8 cellular contexts compared by ENCODE assay signal in genomic region chr1:152533327-152533938, GRCh38. TPM values are rescaled to one million over a fixed set of nuclear protein-coding genes. Genes with fewer than 3 reads are reported as not detected.
DNase-seq lines count a peak whose midpoint lies in the region; ATAC-seq and TF ChIP-seq lines count a peak whose summit lies in the region.

No MANE protein-coding gene starts in this region.

- H3K9me3 Mint-ChIP-seq in natural killer cell treated with Interleukin-12 subunit alpha and Interleukin-12 subunit beta and Interleukin-15 and Interleukin-18, amount 100 ng/mL, for 72 hours: no peaks in the 10 kb centered on the region

- H3F3A ChIP-seq in MM.1S (ENCODE audit: insufficient read depth, low read length): no peaks in the 10 kb centered on the region

- H2AFZ ChIP-seq in MM.1S (ENCODE audit: low read length): no peak overlapping the region
- H2AFZ ChIP-seq in neuronal stem cell (ENCODE audit: low read length): no peak overlapping the region

- H3K36me3 ChIP-seq in MM.1S (replicated peaks; ENCODE audit: insufficient read depth, low read length) (no peaks in the 10 kb centered on the region), adrenal gland (replicated peaks in 1 of 2) (no peaks in the 10 kb centered on the region), neuronal stem cell (replicated peaks in 1 of 2; ENCODE audit: control insufficient read depth in 2 of 2, insufficient read depth in 2 of 2, low read length in 2 of 2) (no peaks in the 10 kb centered on the region)

- H4K91ac ChIP-seq in neuronal stem cell (ENCODE audit: low read depth, low read length, poor library complexity): no peak overlapping the region

- no peak for TF ChIP-seq POLR2A in adrenal gland (IDR thresholded peaks at IDR 0.05)

- no peak overlapping the region for H2BK15ac ChIP-seq in neuronal stem cell (ENCODE audit: low read length)

- H4K20me1 ChIP-seq in MM.1S (ENCODE audit: insufficient read depth, low read length): no peaks in the 10 kb centered on the region

- ATAC-seq in natural killer cell treated with Interleukin-12 subunit alpha and Interleukin-12 subunit beta and Interleukin-15 and Interleukin-18, amount 100 ng/mL, for 72 hours: no peak
- ATAC-seq in HG03039 (IDR thresholded peaks at IDR 0.05; ENCODE audit: unreplicated experiment): no peak

- H3K4me1 Mint-ChIP-seq in natural killer cell treated with Interleukin-12 subunit alpha and Interleukin-12 subunit beta and Interleukin-15 and Interleukin-18, amount 100 ng/mL, for 72 hours (ENCODE audit: low read depth in 2 of 2): no peaks in the 10 kb centered on the region

- H3K4me2 ChIP-seq in MM.1S (ENCODE audit: low read depth, low read length): no peak overlapping the region
- H3K4me2 ChIP-seq in neuronal stem cell (ENCODE audit: insufficient read depth, low read length, poor library complexity, severe bottlenecking): no peak overlapping the region

- H2BK5ac ChIP-seq in neuronal stem cell (ENCODE audit: low read length): no peak overlapping the region

- no peak overlapping the region for H2AK5ac ChIP-seq in neuronal stem cell (ENCODE audit: low read depth, low read length)

- no peak overlapping the region for H3K27ac Mint-ChIP-seq in natural killer cell treated with Interleukin-12 subunit alpha and Interleukin-12 subunit beta and Interleukin-15 and Interleukin-18, amount 100 ng/mL, for 72 hours

- H3K36me3 Mint-ChIP-seq in natural killer cell treated with Interleukin-12 subunit alpha and Interleukin-12 subunit beta and Interleukin-15 and Interleukin-18, amount 100 ng/mL, for 72 hours: no peaks in the 10 kb centered on the region

- no peak overlapping the region for H3K4me3 Mint-ChIP-seq in natural killer cell treated with Interleukin-12 subunit alpha and Interleukin-12 subunit beta and Interleukin-15 and Interleukin-18, amount 100 ng/mL, for 72 hours

- no peak overlapping the region for H3K27ac ChIP-seq in MM.1S (ENCODE audit: low read length)
- H3K27ac ChIP-seq in adrenal gland: no peak overlapping the region
- no peak overlapping the region for H3K27ac ChIP-seq in neuronal stem cell (replicated peaks; ENCODE audit: low read length)

- no peak overlapping the region for H3K14ac ChIP-seq in neuronal stem cell (ENCODE audit: low read length)

- DNase-seq in A172 (ENCODE audit: low spot score): peak; percentile 78
- peak; percentile 60 for DNase-seq in DMS114 treated with DMSO at 0.1 percent for 48 hours (lab: John Stamatoyannopoulos, UW; ENCODE audit: unreplicated experiment)
- peak; percentile 56 for DNase-seq in MM.1S
- peak in 3 of 7 donors; percentile 19 to 29 (median 20) for DNase-seq in adrenal gland
- DNase-seq in neuronal stem cell (ENCODE audit: low spot score): peak; percentile 2
- DNase-seq in natural killer cell treated with Interleukin-12 subunit alpha and Interleukin-12 subunit beta and Interleukin-15 and Interleukin-18, amount 100 ng/mL, for 72 hours (ENCODE audit: low spot score): no peak
- no peak for DNase-seq in NCI-H128 (lab: John Stamatoyannopoulos, UW; ENCODE audit: unreplicated experiment)

- H3K79me2 ChIP-seq in MM.1S (ENCODE audit: low read length): no peaks in the 10 kb centered on the region

- no peaks in the 10 kb centered on the region for H3K9me2 ChIP-seq in MM.1S (replicated peaks; ENCODE audit: insufficient read depth, low read length)

- no peak overlapping the region for H3K18ac ChIP-seq in neuronal stem cell (ENCODE audit: low read length)

- H3K79me1 ChIP-seq in neuronal stem cell (ENCODE audit: low read depth, low read length): no peaks in the 10 kb centered on the region

- intact Hi-C loops in adrenal gland (cut with DNase I): no loop called here

- no peaks in the 10 kb centered on the region for H3K9me3 ChIP-seq in MM.1S (replicated peaks; ENCODE audit: insufficient read depth, low read length)
- no peaks in the 10 kb centered on the region for H3K9me3 ChIP-seq in adrenal gland (replicated peaks in 1 of 3)
- peaks cover 0 to 20% of the 10 kb centered on the region in 2 donors for H3K9me3 ChIP-seq in neuronal stem cell (replicated peaks in 1 of 2; ENCODE audit: control insufficient read depth in 2 of 2, insufficient read depth in 1 of 2, low read depth in 1 of 2, low read length in 2 of 2)

- H3K4me3 ChIP-seq in MM.1S (ENCODE audit: low read length): no peak overlapping the region
- H3K4me3 ChIP-seq in adrenal gland: no peak overlapping the region
- no peak overlapping the region for H3K4me3 ChIP-seq in neuronal stem cell (ENCODE audit: low read length in 2 of 2)

- no peak overlapping the region for H4K8ac ChIP-seq in neuronal stem cell (ENCODE audit: low read depth, low read length)

- no peak overlapping the region for H2BK12ac ChIP-seq in neuronal stem cell (ENCODE audit: low read length)

- H3K9ac ChIP-seq in MM.1S (ENCODE audit: low read length) (no peak overlapping the region), neuronal stem cell (ENCODE audit: low read depth, low read length, poor library complexity) (no peak overlapping the region)

- 20 to 22% (median 22%) methylated on average over 7 of the region's 7 CpGs for WGBS in adrenal gland, 4 donors
- no CpG with 5 or more reads among the region's 7 CpGs for WGBS in neuronal stem cell (ENCODE audit: extremely low coverage in 2 of 2, insufficient read length in 2 of 2, insufficient replicate concordance in 1 of 2), 2 donors

- TF ChIP-seq CTCF in MM.1S (IDR thresholded peaks at IDR 0.05; ENCODE audit: low read length) (peak; percentile 96), adrenal gland (IDR thresholded peaks at IDR 0.05) (peak in 5 of 6 experiments; percentile 18 to 47 (median 35))

- H3K4ac ChIP-seq in neuronal stem cell (ENCODE audit: low read length): no peak overlapping the region

- peaks cover 25 to 45% of the 10 kb centered on the region in 2 donors for H3K27me3 Mint-ChIP-seq in natural killer cell treated with Interleukin-12 subunit alpha and Interleukin-12 subunit beta and Interleukin-15 and Interleukin-18, amount 100 ng/mL, for 72 hours

- no peaks in the 10 kb centered on the region for H3K4me1 ChIP-seq in MM.1S (ENCODE audit: low read length)
- H3K4me1 ChIP-seq in adrenal gland (replicated peaks in 1 of 2): no peaks in the 10 kb centered on the region
- H3K4me1 ChIP-seq in neuronal stem cell (ENCODE audit: control insufficient read depth in 2 of 2, insufficient read depth in 1 of 2, low read depth in 1 of 2, low read length in 2 of 2): no peaks in the 10 kb centered on the region

- H3K23ac ChIP-seq in neuronal stem cell (ENCODE audit: low read depth, low read length, poor library complexity): no peak overlapping the region

- no peaks in the 10 kb centered on the region for H3K27me3 ChIP-seq in MM.1S (replicated peaks; ENCODE audit: insufficient read depth, low read length)
- peaks cover 6% of the 10 kb centered on the region for H3K27me3 ChIP-seq in adrenal gland
- no peaks in the 10 kb centered on the region for H3K27me3 ChIP-seq in neuronal stem cell (ENCODE audit: control insufficient read depth in 3 of 3, insufficient read depth in 3 of 3, low read depth in 1 of 3, low read length in 3 of 3)

- H2BK120ac ChIP-seq in neuronal stem cell (ENCODE audit: low read depth, low read length): no peak overlapping the region

RNA-seq across cellular contexts. Expression of gene CRCT1, which starts 19.2 kb away (rescaled TPM):
- total RNA-seq in A172 (2014; rRNA removed; shearing (Covaris generic)): not detected in 2 replicates
- not detected for total RNA-seq in adrenal gland
- not detected for polyA plus RNA-seq in adrenal gland
- polyA plus RNA-seq in neuronal stem cell (2013, experiment 1 of 2): not detected
- polyA plus RNA-seq in neuronal stem cell (2013, experiment 2 of 2): not detected
- not detected for total RNA-seq in natural killer cell treated with Interleukin-12 subunit alpha and Interleukin-12 subunit beta and Interleukin-15 and Interleukin-18, amount 100 ng/mL, for 72 hours

RNA-seq across cellular contexts. Expression of gene LCE5A, which starts 22.8 kb away (rescaled TPM):
- total RNA-seq in A172 (2014; rRNA removed; shearing (Covaris generic)): not detected in 2 replicates
- not detected for total RNA-seq in adrenal gland
- polyA plus RNA-seq in adrenal gland: not detected
- polyA plus RNA-seq in neuronal stem cell (2013, experiment 1 of 2): 0.04 TPM
- not detected for polyA plus RNA-seq in neuronal stem cell (2013, experiment 2 of 2)
- total RNA-seq in natural killer cell treated with Interleukin-12 subunit alpha and Interleukin-12 subunit beta and Interleukin-15 and Interleukin-18, amount 100 ng/mL, for 72 hours: not detected

RNA-seq across cellular contexts. Expression of gene LCE3E, which starts 33.1 kb away (rescaled TPM):
- not detected in 2 replicates for total RNA-seq in A172 (2014; rRNA removed; shearing (Covaris generic))
- not detected for total RNA-seq in adrenal gland
- polyA plus RNA-seq in adrenal gland: not detected
- polyA plus RNA-seq in neuronal stem cell (2013, experiment 1 of 2): not detected
- not detected for polyA plus RNA-seq in neuronal stem cell (2013, experiment 2 of 2)
- total RNA-seq in natural killer cell treated with Interleukin-12 subunit alpha and Interleukin-12 subunit beta and Interleukin-15 and Interleukin-18, amount 100 ng/mL, for 72 hours: not detected

RNA-seq across cellular contexts. Expression of gene LCE3D, which starts 46.9 kb away (rescaled TPM):
- total RNA-seq in A172 (2014; rRNA removed; shearing (Covaris generic)): not detected in 2 replicates
- not detected for total RNA-seq in adrenal gland
- not detected for polyA plus RNA-seq in adrenal gland
- not detected for polyA plus RNA-seq in neuronal stem cell (2013, experiment 1 of 2)
- polyA plus RNA-seq in neuronal stem cell (2013, experiment 2 of 2): not detected
- total RNA-seq in natural killer cell treated with Interleukin-12 subunit alpha and Interleukin-12 subunit beta and Interleukin-15 and Interleukin-18, amount 100 ng/mL, for 72 hours: not detected

Comparison
In these comparisons a context has a peak if more than half of its experiments do, and no peak if none do; other contexts are left out.
1. DNase-seq: peak in A172 (single experiment), DMS114 treated with DMSO at 0.1 percent for 48 hours (single experiment), MM.1S (single experiment) and neuronal stem cell (single experiment); none in natural killer cell treated with Interleukin-12 subunit alpha and Interleukin-12 subunit beta and Interleukin-15 and Interleukin-18, amount 100 ng/mL, for 72 hours (single experiment) and NCI-H128 (single experiment).